In the genomic region with DNA sequence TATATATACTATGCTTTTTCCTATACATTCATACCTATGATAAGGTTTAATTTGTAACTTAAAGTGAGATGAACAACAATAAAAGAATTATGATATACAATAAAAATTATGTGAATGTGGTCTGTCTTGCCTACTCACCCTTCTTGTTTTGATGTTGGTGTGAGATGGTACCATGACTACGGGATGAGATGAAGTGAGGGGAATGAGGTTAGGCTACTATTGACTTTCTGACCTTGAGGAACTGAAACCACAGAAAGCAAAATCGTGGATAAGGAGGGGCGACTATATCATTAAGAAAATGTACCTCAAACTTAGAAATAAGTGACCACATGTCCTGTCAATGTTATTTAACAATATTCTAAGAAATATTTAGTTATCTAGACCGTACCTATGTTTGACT, we compare ENCODE assay signal across 15 cellular contexts.
A peak's percentile ranks its signal among the peaks of the same experiment; 100 is the strongest.
DNase-seq lines count a peak whose midpoint lies in the region; ATAC-seq and TF ChIP-seq lines count a peak whose summit lies in the region.
"Had no signal": no experiment of that assay in that cellular context is flagged by ENCODE, and none has a peak within 500 bp of the region (broad histone marks: within the 10 kb centered on the region; RNA-seq: fewer than 3 reads in every experiment).

No MANE protein-coding gene starts in this region.

- H4K20me1 ChIP-seq in hepatocyte (ENCODE audit: insufficient read depth, poor library complexity, severe bottlenecking): no peaks in the 10 kb centered on the region

- H3K9me2 ChIP-seq in hepatocyte (replicated peaks; ENCODE audit: insufficient read depth): no peaks in the 10 kb centered on the region

- 67% methylated on average over 4 of the region's 4 CpGs for WGBS in hepatocyte (ENCODE audit: low lambda C conversion rate, missing lambda C conversion rate)
- WGBS in suprapubic skin: 85% methylated on average over 4 of the region's 4 CpGs

- no peak for TF ChIP-seq EP300 in suprapubic skin (IDR thresholded peaks at IDR 0.05)

- ATAC-seq in HG03280 (IDR thresholded peaks at IDR 0.05; ENCODE audit: unreplicated experiment) (peak; percentile 63), RWPE2 (ENCODE audit: low read depth) (no peak), HG03095 (IDR thresholded peaks at IDR 0.05; ENCODE audit: unreplicated experiment) (no peak)
- ATAC-seq: activated T-cell treated with anti-CD3 and anti-CD28 coated beads, Interleukin-2, amount 50 U/mL, for 4 hours had no signal

- intact Hi-C loops in posterior cingulate gyrus (cut with DNase I): no loop called here

- TF ChIP-seq CTCF in RWPE2 (IDR thresholded peaks at IDR 0.05; ENCODE audit: poor library complexity, severe bottlenecking): no peak
- TF ChIP-seq CTCF in hepatocyte (IDR thresholded peaks at IDR 0.05; ENCODE audit: poor library complexity): no peak
- no peak for TF ChIP-seq CTCF in suprapubic skin (IDR thresholded peaks at IDR 0.05)

- H3K79me2 ChIP-seq in hepatocyte: no peaks in the 10 kb centered on the region

- H3K36me3 ChIP-seq in RWPE2 (ENCODE audit: low read depth) (no peaks in the 10 kb centered on the region), hepatocyte (replicated peaks; ENCODE audit: insufficient read depth, low read depth) (no peaks in the 10 kb centered on the region), suprapubic skin (no peaks in the 10 kb centered on the region)
- H3K36me3 ChIP-seq: heart left ventricle had no signal

- H3K4me1 ChIP-seq in RWPE2 (ENCODE audit: insufficient read depth, poor library complexity, severe bottlenecking) (peaks cover 60% of the 10 kb centered on the region), hepatocyte (ENCODE audit: insufficient read depth) (peaks cover 22% of the 10 kb centered on the region), suprapubic skin (peaks cover 35% of the 10 kb centered on the region)

- no peak overlapping the region for H2AFZ ChIP-seq in hepatocyte

- H3K9me3 ChIP-seq in RWPE2 (ENCODE audit: severe bottlenecking): no peaks in the 10 kb centered on the region
- H3K9me3 ChIP-seq in hepatocyte (ENCODE audit: low read depth): no peaks in the 10 kb centered on the region
- no peaks in the 10 kb centered on the region for H3K9me3 ChIP-seq in suprapubic skin
- H3K9me3 ChIP-seq: heart left ventricle had no signal

- H3K27ac ChIP-seq in RWPE2 (ENCODE audit: poor library complexity, severe bottlenecking): peak overlapping the region; percentile 95
- H3K27ac ChIP-seq in hepatocyte: peak overlapping the region; percentile 83
- H3K27ac ChIP-seq in suprapubic skin: peak overlapping the region; percentile 78
- H3K27ac ChIP-seq: dorsolateral prefrontal cortex had no signal

- DNase-seq in RWPE2 (ENCODE audit: low spot score) (no peak), hepatocyte (ENCODE audit: low spot score) (no peak), suprapubic skin (ENCODE audit: low spot score in 2 of 2) (no peak), posterior cingulate gyrus (no peak)
- no peak for DNase-seq in effector CD8-positive, alpha-beta T cell (lab: John Stamatoyannopoulos, UW)
- DNase-seq: activated T-cell treated with anti-CD3 and anti-CD28 coated beads, Interleukin-2, amount 50 U/mL, for 4 hours; dorsolateral prefrontal cortex; HCEC 1CT; heart left ventricle; islet precursor cell; Karpas-422; mesendoderm; NCI-H146 had no signal

- H3K4me2 ChIP-seq in hepatocyte: no peak overlapping the region

- no peak overlapping the region for H3K4me3 ChIP-seq in RWPE2 (ENCODE audit: severe bottlenecking)
- H3K4me3 ChIP-seq in hepatocyte: no peak overlapping the region
- no peak overlapping the region for H3K4me3 ChIP-seq in suprapubic skin
- H3K4me3 ChIP-seq: dorsolateral prefrontal cortex, heart left ventricle had no signal

- TF ChIP-seq POLR2A in suprapubic skin (IDR thresholded peaks at IDR 0.05): no peak

- H3K27me3 ChIP-seq in RWPE2 (ENCODE audit: insufficient read depth, poor library complexity, severe bottlenecking) (no peaks in the 10 kb centered on the region), hepatocyte (no peaks in the 10 kb centered on the region), suprapubic skin (no peaks in the 10 kb centered on the region)
- H3K27me3 ChIP-seq: dorsolateral prefrontal cortex, heart left ventricle had no signal
